ENCODE assay signal across 4 cellular contexts in the genomic region with DNA sequence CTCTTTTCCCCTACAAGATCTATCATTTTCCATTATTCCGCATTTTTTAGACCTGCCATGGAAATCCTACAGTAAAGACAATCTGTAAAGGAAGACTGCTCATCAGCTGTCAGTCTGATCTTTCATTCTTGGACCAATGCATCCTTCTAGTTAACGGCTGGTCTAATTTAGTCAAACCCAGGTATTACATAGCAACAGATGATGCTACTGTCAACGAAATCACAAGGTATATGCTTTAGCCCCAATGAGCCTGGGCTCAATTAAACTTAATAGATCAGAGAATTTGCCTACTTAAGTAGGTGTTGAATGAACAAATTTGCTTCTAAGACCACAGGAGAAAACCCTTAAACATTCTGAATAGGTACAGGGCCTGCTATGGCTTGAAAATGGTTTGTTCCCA.
TF ChIP-seq lines count a peak whose summit lies in the region.

No MANE protein-coding gene starts in this region.

TF ChIP-seq in SK-N-SH, 30 proteins besides CTCF, POLR2A, EP300 and RAD21:
- TF ChIP-seq RFX5 (IDR thresholded peaks at IDR 0.05; ENCODE audit: low read length) (peak; percentile 83), CHD2 (IDR thresholded peaks at IDR 0.05; ENCODE audit: low read length, partially characterized antibody) (no peak)

TF ChIP-seq in SK-N-SH treated with all-trans-retinoic acid at 6 μM for 48 hours, 23 proteins besides CTCF, POLR2A, EP300 and RAD21:
- TF ChIP-seq, protein P1, sequence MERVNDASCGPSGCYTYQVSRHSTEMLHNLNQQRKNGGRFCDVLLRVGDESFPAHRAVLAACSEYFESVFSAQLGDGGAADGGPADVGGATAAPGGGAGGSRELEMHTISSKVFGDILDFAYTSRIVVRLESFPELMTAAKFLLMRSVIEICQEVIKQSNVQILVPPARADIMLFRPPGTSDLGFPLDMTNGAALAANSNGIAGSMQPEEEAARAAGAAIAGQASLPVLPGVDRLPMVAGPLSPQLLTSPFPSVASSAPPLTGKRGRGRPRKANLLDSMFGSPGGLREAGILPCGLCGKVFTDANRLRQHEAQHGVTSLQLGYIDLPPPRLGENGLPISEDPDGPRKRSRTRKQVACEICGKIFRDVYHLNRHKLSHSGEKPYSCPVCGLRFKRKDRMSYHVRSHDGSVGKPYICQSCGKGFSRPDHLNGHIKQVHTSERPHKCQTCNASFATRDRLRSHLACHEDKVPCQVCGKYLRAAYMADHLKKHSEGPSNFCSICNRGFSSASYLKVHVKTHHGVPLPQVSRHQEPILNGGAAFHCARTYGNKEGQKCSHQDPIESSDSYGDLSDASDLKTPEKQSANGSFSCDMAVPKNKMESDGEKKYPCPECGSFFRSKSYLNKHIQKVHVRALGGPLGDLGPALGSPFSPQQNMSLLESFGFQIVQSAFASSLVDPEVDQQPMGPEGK (CRISPR knock-in tag; IDR thresholded peaks at IDR 0.05; ENCODE audit: borderline replicate concordance) = no peak
- TF ChIP-seq ZNF70 (CRISPR knock-in tag; IDR thresholded peaks at IDR 0.05) (no peak), CSDC2 (CRISPR knock-in tag; IDR thresholded peaks at IDR 0.05) (no peak), TOX (CRISPR knock-in tag; IDR thresholded peaks at IDR 0.05; ENCODE audit: borderline replicate concordance) (no peak), RARB (CRISPR knock-in tag; IDR thresholded peaks at IDR 0.05) (no peak), TCF4 (CRISPR knock-in tag; IDR thresholded peaks at IDR 0.05; ENCODE audit: borderline replicate concordance) (no peak), ESRRG (CRISPR knock-in tag; IDR thresholded peaks at IDR 0.05) (no peak), ZFP3 (CRISPR knock-in tag; IDR thresholded peaks at IDR 0.05) (no peak)
- TF ChIP-seq, protein P2, sequence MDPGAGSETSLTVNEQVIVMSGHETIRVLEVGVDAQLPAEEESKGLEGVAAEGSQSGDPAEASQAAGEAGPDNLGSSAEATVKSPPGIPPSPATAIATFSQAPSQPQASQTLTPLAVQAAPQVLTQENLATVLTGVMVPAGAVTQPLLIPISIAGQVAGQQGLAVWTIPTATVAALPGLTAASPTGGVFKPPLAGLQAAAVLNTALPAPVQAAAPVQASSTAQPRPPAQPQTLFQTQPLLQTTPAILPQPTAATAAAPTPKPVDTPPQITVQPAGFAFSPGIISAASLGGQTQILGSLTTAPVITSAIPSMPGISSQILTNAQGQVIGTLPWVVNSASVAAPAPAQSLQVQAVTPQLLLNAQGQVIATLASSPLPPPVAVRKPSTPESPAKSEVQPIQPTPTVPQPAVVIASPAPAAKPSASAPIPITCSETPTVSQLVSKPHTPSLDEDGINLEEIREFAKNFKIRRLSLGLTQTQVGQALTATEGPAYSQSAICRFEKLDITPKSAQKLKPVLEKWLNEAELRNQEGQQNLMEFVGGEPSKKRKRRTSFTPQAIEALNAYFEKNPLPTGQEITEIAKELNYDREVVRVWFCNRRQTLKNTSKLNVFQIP (CRISPR knock-in tag; IDR thresholded peaks at IDR 0.05; ENCODE audit: borderline replicate concordance, low read depth) = no peak
- TF ChIP-seq, protein P3, sequence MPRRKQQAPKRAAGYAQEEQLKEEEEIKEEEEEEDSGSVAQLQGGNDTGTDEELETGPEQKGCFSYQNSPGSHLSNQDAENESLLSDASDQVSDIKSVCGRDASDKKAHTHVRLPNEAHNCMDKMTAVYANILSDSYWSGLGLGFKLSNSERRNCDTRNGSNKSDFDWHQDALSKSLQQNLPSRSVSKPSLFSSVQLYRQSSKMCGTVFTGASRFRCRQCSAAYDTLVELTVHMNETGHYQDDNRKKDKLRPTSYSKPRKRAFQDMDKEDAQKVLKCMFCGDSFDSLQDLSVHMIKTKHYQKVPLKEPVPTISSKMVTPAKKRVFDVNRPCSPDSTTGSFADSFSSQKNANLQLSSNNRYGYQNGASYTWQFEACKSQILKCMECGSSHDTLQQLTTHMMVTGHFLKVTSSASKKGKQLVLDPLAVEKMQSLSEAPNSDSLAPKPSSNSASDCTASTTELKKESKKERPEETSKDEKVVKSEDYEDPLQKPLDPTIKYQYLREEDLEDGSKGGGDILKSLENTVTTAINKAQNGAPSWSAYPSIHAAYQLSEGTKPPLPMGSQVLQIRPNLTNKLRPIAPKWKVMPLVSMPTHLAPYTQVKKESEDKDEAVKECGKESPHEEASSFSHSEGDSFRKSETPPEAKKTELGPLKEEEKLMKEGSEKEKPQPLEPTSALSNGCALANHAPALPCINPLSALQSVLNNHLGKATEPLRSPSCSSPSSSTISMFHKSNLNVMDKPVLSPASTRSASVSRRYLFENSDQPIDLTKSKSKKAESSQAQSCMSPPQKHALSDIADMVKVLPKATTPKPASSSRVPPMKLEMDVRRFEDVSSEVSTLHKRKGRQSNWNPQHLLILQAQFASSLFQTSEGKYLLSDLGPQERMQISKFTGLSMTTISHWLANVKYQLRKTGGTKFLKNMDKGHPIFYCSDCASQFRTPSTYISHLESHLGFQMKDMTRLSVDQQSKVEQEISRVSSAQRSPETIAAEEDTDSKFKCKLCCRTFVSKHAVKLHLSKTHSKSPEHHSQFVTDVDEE (CRISPR knock-in tag; IDR thresholded peaks at IDR 0.05) = no peak

TF ChIP-seq in IMR-90, 13 proteins besides CTCF, POLR2A, EP300 and RAD21:
- 0 out of 2 replicates have a peak, but pooled peaks have one; percentile 39 for TF ChIP-seq RFX5 (IDR thresholded peaks at IDR 0.05; ENCODE audit: low read depth, low read length)
- TF ChIP-seq, protein P4, sequence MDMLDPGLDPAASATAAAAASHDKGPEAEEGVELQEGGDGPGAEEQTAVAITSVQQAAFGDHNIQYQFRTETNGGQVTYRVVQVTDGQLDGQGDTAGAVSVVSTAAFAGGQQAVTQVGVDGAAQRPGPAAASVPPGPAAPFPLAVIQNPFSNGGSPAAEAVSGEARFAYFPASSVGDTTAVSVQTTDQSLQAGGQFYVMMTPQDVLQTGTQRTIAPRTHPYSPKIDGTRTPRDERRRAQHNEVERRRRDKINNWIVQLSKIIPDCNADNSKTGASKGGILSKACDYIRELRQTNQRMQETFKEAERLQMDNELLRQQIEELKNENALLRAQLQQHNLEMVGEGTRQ (IDR thresholded peaks at IDR 0.05; ENCODE audit: low read depth, low read length) = no peak
- TF ChIP-seq NFE2L2 (IDR thresholded peaks at IDR 0.05; ENCODE audit: low read depth, low read length) = no peak

TF ChIP-seq in K562, 482 proteins besides CTCF, POLR2A, EP300 and RAD21:
- TF ChIP-seq JUN (IDR thresholded peaks at IDR 0.05; ENCODE audit: borderline replicate concordance, low read depth, low read length) (no peak), JUN (CRISPR knock-in tag; IDR thresholded peaks at IDR 0.05; ENCODE audit: borderline replicate concordance) (no peak), RFX5 (IDR thresholded peaks at IDR 0.05; ENCODE audit: low read depth, low read length) (peak; percentile 83), FOXJ3 (CRISPR knock-in tag; IDR thresholded peaks at IDR 0.05) (no peak), EZH2 (IDR thresholded peaks at IDR 0.05; ENCODE audit: borderline replicate concordance, low read depth, low read length) (no peak)
